In the genomic region with DNA sequence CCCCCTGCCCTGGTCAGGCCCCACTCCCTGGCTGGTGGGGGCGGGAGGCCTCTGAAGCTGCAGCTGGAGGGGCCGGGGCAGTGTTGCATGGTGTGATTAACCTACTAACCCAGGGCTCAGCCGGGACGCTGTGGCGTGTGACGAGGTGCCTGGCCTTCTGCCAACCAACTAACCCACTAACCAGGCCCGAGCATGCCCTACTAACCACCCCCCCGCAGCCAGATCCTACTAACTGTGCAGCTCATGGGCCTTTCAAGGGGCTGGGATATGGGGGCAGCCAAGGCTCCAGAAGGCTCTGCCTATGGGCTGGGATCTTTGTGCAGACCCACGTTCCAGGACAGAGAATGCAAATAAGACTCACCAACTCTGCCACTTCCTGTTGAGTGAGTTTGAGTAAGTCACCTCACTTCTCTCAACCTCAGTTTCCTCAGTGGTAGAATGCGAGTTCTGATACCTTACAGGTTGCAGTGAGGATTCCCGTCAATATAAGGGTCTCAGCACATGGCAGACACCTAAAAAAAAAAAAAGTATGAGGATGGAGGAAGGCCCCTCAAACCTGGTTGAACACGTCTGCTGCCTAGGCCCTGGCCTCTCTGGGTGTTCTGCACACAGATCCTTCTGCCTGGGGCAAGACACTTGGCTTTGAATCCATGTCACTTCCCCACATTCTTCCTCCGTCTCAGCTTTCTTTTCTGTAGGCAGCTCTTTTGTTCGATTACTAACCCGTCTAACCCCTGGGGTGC, we compare ENCODE assay signal across 8 cellular contexts. TPM values are rescaled to one million over a fixed set of nuclear protein-coding genes. Genes with fewer than 3 reads are reported as not detected.
A peak's percentile ranks its signal among the peaks of the same experiment; 100 is the strongest.
DNase-seq lines count a peak whose midpoint lies in the region; ATAC-seq, FAIRE-seq and TF ChIP-seq lines count a peak whose summit lies in the region.

No MANE protein-coding gene starts in this region.

- FAIRE-seq in HepG2 (lab: Jason Lieb, UNC) (no peak), D721Med (lab: Jason Lieb, UNC) (no peak)

- intact Hi-C loops in HepG2 (cut with micrococcal nuclease; ENCODE audit: unreplicated experiment), result no loop called here

- H3K27ac ChIP-seq in liver (ENCODE audit: low read depth in 1 of 2, low read length in 2 of 2) (peak overlapping the region; percentile 81 to 87), HepG2 (ENCODE audit: extremely low read length, insufficient read depth, low read length) (no peak overlapping the region), VCaP (peak overlapping the region; percentile 93), neural progenitor cell (peak overlapping the region; percentile 98), thymus (ENCODE audit: low read depth) (peak overlapping the region; percentile 99)

- no peak for TF ChIP-seq EP300 in HepG2 (IDR thresholded peaks at IDR 0.05; ENCODE audit: low read depth in 2 of 2, low read length in 2 of 2)
- TF ChIP-seq EP300 in HepG2 (CRISPR knock-in tag; IDR thresholded peaks at IDR 0.05; ENCODE audit: borderline replicate concordance), result no peak

- TF ChIP-seq RAD21 in liver (IDR thresholded peaks at IDR 0.05) (no peak), HepG2 (CRISPR knock-in tag; IDR thresholded peaks at IDR 0.05) (no peak)

- no TSS peak for BruUV-seq in HepG2 (replicated peaks; lab: Mats Ljungman, UMichigan)

- H3K9me3 Mint-ChIP-seq in neural progenitor cell, result no peaks in the 10 kb centered on the region

- H3K4me1 ChIP-seq in liver (ENCODE audit: control insufficient read depth in 4 of 4, insufficient read depth in 4 of 4, low read length in 3 of 4), result peaks cover 0 to 20% (median 10%) of the 10 kb centered on the region in 4 donors
- H3K4me1 ChIP-seq in HepG2 (ENCODE audit: insufficient read depth, low read length), result peaks cover 14% of the 10 kb centered on the region
- peaks cover 21% of the 10 kb centered on the region for H3K4me1 ChIP-seq in neural progenitor cell
- H3K4me1 ChIP-seq in thymus (ENCODE audit: control insufficient read depth, insufficient read depth, low read length), result peaks cover 19% of the 10 kb centered on the region

- peak overlapping the region; percentile 84 for H3K27ac Mint-ChIP-seq in neural progenitor cell

- CTCF ChIA-PET in HepG2 (lab: Yijun Ruan, JAX; ENCODE audit: low intra/inter-chr PET ratio, low total read pairs), result no interaction called here

- POLR2A ChIA-PET in HepG2 (lab: Yijun Ruan, JAX), result no interaction called here

- H3K9ac ChIP-seq in liver (ENCODE audit: low read depth in 1 of 2, low read length in 2 of 2) (no peak overlapping the region), HepG2 (ENCODE audit: insufficient read depth, low read depth, low read length) (no peak overlapping the region), neural progenitor cell (no peak overlapping the region)

- TF ChIP-seq POLR2A in HepG2 (IDR thresholded peaks at IDR 0.05; ENCODE audit: insufficient read depth in 1 of 2, low read depth in 2 of 2, low read length in 2 of 2), result no peak

- no peaks in the 10 kb centered on the region for H3K9me3 ChIP-seq in liver (ENCODE audit: control insufficient read depth in 4 of 4, low read length in 3 of 4)
- peaks cover 17% of the 10 kb centered on the region for H3K9me3 ChIP-seq in HepG2 (ENCODE audit: low read length)
- H3K9me3 ChIP-seq in neural progenitor cell (ENCODE audit: low read depth), result no peaks in the 10 kb centered on the region
- H3K9me3 ChIP-seq in thymus (ENCODE audit: control insufficient read depth), result peaks cover 2% of the 10 kb centered on the region

- H3K4me3 ChIP-seq in liver (ENCODE audit: low read depth in 1 of 3, low read length in 3 of 3), result no peak overlapping the region
- H3K4me3 ChIP-seq in HepG2 (replicated peaks in 1 of 3; ENCODE audit: insufficient read depth in 1 of 3, low read depth in 2 of 3, low read length in 3 of 3), result no peak overlapping the region
- no peak overlapping the region for H3K4me3 ChIP-seq in neural progenitor cell
- no peak overlapping the region for H3K4me3 ChIP-seq in thymus (ENCODE audit: low read length)

- peaks cover 9% of the 10 kb centered on the region for H3K36me3 Mint-ChIP-seq in neural progenitor cell

- peaks cover 65% of the 10 kb centered on the region for H3F3A ChIP-seq in neural progenitor cell (ENCODE audit: low read depth)

- in situ Hi-C loops in HepG2 (cut with HindIII; ENCODE audit: extremely low pct_ligation_motif_present, low pct_unique_long_range_greater_than_20kb), result no loop called here

- H3K79me2 ChIP-seq in HepG2 (ENCODE audit: insufficient read depth, low read length) (no peaks in the 10 kb centered on the region), neural progenitor cell (ENCODE audit: low read depth) (peaks cover 2% of the 10 kb centered on the region)

- H3K27me3 ChIP-seq in liver (ENCODE audit: control insufficient read depth in 4 of 4, insufficient read depth in 4 of 4, low read length in 3 of 4), result no peaks in the 10 kb centered on the region
- H3K27me3 ChIP-seq in HepG2 (ENCODE audit: control insufficient read depth in 1 of 2, insufficient read depth in 2 of 2, low read length in 2 of 2), result peaks cover 0 to 8% of the 10 kb centered on the region in 2 experiments; a peak in 1 of 5 replicates
- no peaks in the 10 kb centered on the region for H3K27me3 ChIP-seq in neural progenitor cell
- no peaks in the 10 kb centered on the region for H3K27me3 ChIP-seq in thymus (ENCODE audit: control insufficient read depth, insufficient read depth)

- peaks cover 12% of the 10 kb centered on the region for H3K27me3 Mint-ChIP-seq in neural progenitor cell (ENCODE audit: insufficient read depth, low read depth)

- H3K36me3 ChIP-seq in liver (ENCODE audit: control insufficient read depth in 4 of 4, insufficient read depth in 3 of 4, low read depth in 1 of 4, low read length in 3 of 4) (no peaks in the 10 kb centered on the region), HepG2 (replicated peaks in 1 of 2; ENCODE audit: control insufficient read depth in 1 of 2, insufficient read depth in 2 of 2, low read length in 2 of 2) (no peaks in the 10 kb centered on the region), neural progenitor cell (no peaks in the 10 kb centered on the region), thymus (ENCODE audit: control insufficient read depth, insufficient read depth) (no peaks in the 10 kb centered on the region)

- ATAC-seq in HepG2, result no peak
- ATAC-seq in HG03135 (IDR thresholded peaks at IDR 0.05; ENCODE audit: unreplicated experiment), result no peak

- H3K4me2 ChIP-seq in HepG2 (ENCODE audit: low read depth, low read length), result no peak overlapping the region
- peak overlapping the region; percentile 84 for H3K4me2 ChIP-seq in neural progenitor cell

- H3K4me1 Mint-ChIP-seq in neural progenitor cell, result peaks cover 61% of the 10 kb centered on the region

- TF ChIP-seq CTCF in liver (IDR thresholded peaks at IDR 0.05; ENCODE audit: low read depth, low read length, missing input control) (no peak), HepG2 (CRISPR knock-in tag; IDR thresholded peaks at IDR 0.05) (no peak), VCaP (conservative IDR thresholded peaks at IDR 0.05) (no peak), neural progenitor cell (IDR thresholded peaks at IDR 0.05) (no peak), D721Med (IDR thresholded peaks at IDR 0.05; ENCODE audit: insufficient read depth, missing control alignments) (no peak)

- DNase-seq in HepG2 (ENCODE audit: low spot score), result no peak
- DNase-seq in central memory CD4-positive, alpha-beta T cell, result peak; percentile 74
- no peak for DNase-seq in neural progenitor cell (ENCODE audit: low spot score)
- no peak for DNase-seq in D721Med (ENCODE audit: insufficient read length, low spot score)

- H2AFZ ChIP-seq in HepG2 (ENCODE audit: low read length) (no peak overlapping the region), neural progenitor cell (replicated peaks) (no peak overlapping the region)

- H3K4me3 Mint-ChIP-seq in neural progenitor cell, result peak overlapping the region; percentile 84

- 90% methylated on average over 15 of the region's 15 CpGs for WGBS in liver
- 68% methylated on average over 8 of the region's 15 CpGs for WGBS in HepG2 (ENCODE audit: low lambda C conversion rate)
- 83% methylated on average over 15 of the region's 15 CpGs for WGBS in thymus

- H4K20me1 ChIP-seq in HepG2 (ENCODE audit: insufficient read depth, low read length) (no peaks in the 10 kb centered on the region), neural progenitor cell (ENCODE audit: low read depth) (peaks cover 36% of the 10 kb centered on the region)

RNA-seq across cellular contexts. Expression of a gene that starts 14.1 kb away (rescaled TPM):
- total RNA-seq in liver (1 to 10 TPM; 1.2 to 1.5 TPM), HepG2 (2016; rRNA removed; fragmentation: Illumina TruSeq; extraction: Trizol) (0.04 TPM in 1 of 2 replicates, not detected in the other), neural progenitor cell (ENCODE audit: low replicate concordance) (262 and 277 TPM in 2 replicates)
- polyA plus RNA-seq in liver (under 1 TPM; 0.18 to 0.29 TPM), HepG2 (2011; rRNA removed) (under 0.01 TPM in 1 of 2 replicates, not detected in the other), thymus (2.9 TPM)
- total RNA-seq in HepG2 (2016; cell fraction: cytosol; rRNA removed; fragmentation: Illumina TruSeq; extraction: Trizol; ENCODE audit: low read depth), result not detected in 2 replicates
- 0.03 and 0.06 TPM in 2 replicates for total RNA-seq in HepG2 (2016; cell fraction: insoluble cytoplasmic fraction; rRNA removed; fragmentation: Illumina TruSeq; extraction: Trizol)
- total RNA-seq in HepG2 (2016; cell fraction: membrane; rRNA removed; fragmentation: Illumina TruSeq; extraction: Trizol), result 0.03 TPM in 2 replicates
- total RNA-seq in HepG2 (2016; cell fraction: nucleus; rRNA removed; fragmentation: Illumina TruSeq; extraction: Trizol), result 0.22 TPM in 2 replicates
- polyA plus RNA-seq in HepG2 (2011; cell fraction: cytosol; rRNA removed), result 0.01 TPM in 1 of 2 replicates, not detected in the other
- polyA plus RNA-seq in HepG2 (2011; cell fraction: nucleus; rRNA removed), result 0.02 and 0.03 TPM in 2 replicates
- not detected in 2 replicates for polyA plus RNA-seq in HepG2 (2012)
- polyA plus RNA-seq in HepG2 (2016; cell fraction: cytosol; fragmentation: Illumina TruSeq; extraction: Trizol; ENCODE audit: low read depth), result not detected in 2 replicates
- polyA plus RNA-seq in HepG2 (2016; cell fraction: insoluble cytoplasmic fraction; fragmentation: Illumina TruSeq; extraction: Trizol; ENCODE audit: low read depth), result not detected in 2 replicates
- polyA plus RNA-seq in HepG2 (2016; cell fraction: membrane; fragmentation: Illumina TruSeq; extraction: Trizol; ENCODE audit: low read depth), result not detected in 2 replicates
- not detected in 2 replicates for polyA plus RNA-seq in HepG2 (2016; cell fraction: nucleus; fragmentation: Illumina TruSeq; extraction: Trizol; ENCODE audit: insufficient read depth, low read depth)
- polyA minus RNA-seq in HepG2 (2011; rRNA and poly(A)+ RNA removed; ENCODE audit: low replicate concordance), result 0.02 and 0.14 TPM in 2 replicates
- not detected in 2 replicates for polyA minus RNA-seq in HepG2 (2011; cell fraction: cytosol; rRNA and poly(A)+ RNA removed)
- 0.13 and 0.25 TPM in 2 replicates for polyA minus RNA-seq in HepG2 (2011; cell fraction: nucleus; rRNA and poly(A)+ RNA removed)

RNA-seq across cellular contexts. Expression of a gene that starts 49.7 kb away (rescaled TPM):
- total RNA-seq in liver, result not detected
- not detected for polyA plus RNA-seq in liver
- not detected in 2 replicates for total RNA-seq in HepG2 (2016; rRNA removed; fragmentation: Illumina TruSeq; extraction: Trizol)
- total RNA-seq in HepG2 (2016; cell fraction: cytosol; rRNA removed; fragmentation: Illumina TruSeq; extraction: Trizol; ENCODE audit: low read depth), result not detected in 2 replicates
- total RNA-seq in HepG2 (2016; cell fraction: insoluble cytoplasmic fraction; rRNA removed; fragmentation: Illumina TruSeq; extraction: Trizol), result not detected in 2 replicates
- not detected in 2 replicates for total RNA-seq in HepG2 (2016; cell fraction: membrane; rRNA removed; fragmentation: Illumina TruSeq; extraction: Trizol)
- not detected in 2 replicates for total RNA-seq in HepG2 (2016; cell fraction: nucleus; rRNA removed; fragmentation: Illumina TruSeq; extraction: Trizol)
- not detected in 2 replicates for polyA plus RNA-seq in HepG2 (2011; rRNA removed)
- not detected in 2 replicates for polyA plus RNA-seq in HepG2 (2011; cell fraction: cytosol; rRNA removed)
- polyA plus RNA-seq in HepG2 (2011; cell fraction: nucleus; rRNA removed), result not detected in 2 replicates
- not detected in 2 replicates for polyA plus RNA-seq in HepG2 (2012)
- not detected in 2 replicates for polyA plus RNA-seq in HepG2 (2016; cell fraction: cytosol; fragmentation: Illumina TruSeq; extraction: Trizol; ENCODE audit: low read depth)
- polyA plus RNA-seq in HepG2 (2016; cell fraction: insoluble cytoplasmic fraction; fragmentation: Illumina TruSeq; extraction: Trizol; ENCODE audit: low read depth), result not detected in 2 replicates
- polyA plus RNA-seq in HepG2 (2016; cell fraction: membrane; fragmentation: Illumina TruSeq; extraction: Trizol; ENCODE audit: low read depth), result not detected in 2 replicates
- not detected in 2 replicates for polyA plus RNA-seq in HepG2 (2016; cell fraction: nucleus; fragmentation: Illumina TruSeq; extraction: Trizol; ENCODE audit: insufficient read depth, low read depth)
- polyA minus RNA-seq in HepG2 (2011; rRNA and poly(A)+ RNA removed; ENCODE audit: low replicate concordance), result not detected in 2 replicates
- not detected in 2 replicates for polyA minus RNA-seq in HepG2 (2011; cell fraction: cytosol; rRNA and poly(A)+ RNA removed)
- not detected in 2 replicates for polyA minus RNA-seq in HepG2 (2011; cell fraction: nucleus; rRNA and poly(A)+ RNA removed)
- 1.1 and 1.6 TPM in 2 replicates for total RNA-seq in neural progenitor cell (ENCODE audit: low replicate concordance)
- polyA plus RNA-seq in thymus, result 1.6 TPM

RNA-seq across cellular contexts. Expression of a gene that starts 53.7 kb away (rescaled TPM):
- total RNA-seq in liver (1 to 10 TPM in 1 of 2 donors, under 1 TPM in 1; 0.17 to 2.3 TPM), HepG2 (2016; rRNA removed; fragmentation: Illumina TruSeq; extraction: Trizol) (not detected in 2 replicates), neural progenitor cell (ENCODE audit: low replicate concordance) (0.53 TPM in 1 of 2 replicates, not detected in the other)
- polyA plus RNA-seq in liver (under 1 TPM in 1 of 2 donors, not detected in 1; 0.32 TPM), HepG2 (2011; rRNA removed) (not detected in 2 replicates), thymus (1.7 TPM)
- total RNA-seq in HepG2 (2016; cell fraction: cytosol; rRNA removed; fragmentation: Illumina TruSeq; extraction: Trizol; ENCODE audit: low read depth), result not detected in 2 replicates
- total RNA-seq in HepG2 (2016; cell fraction: insoluble cytoplasmic fraction; rRNA removed; fragmentation: Illumina TruSeq; extraction: Trizol), result not detected in 2 replicates
- total RNA-seq in HepG2 (2016; cell fraction: membrane; rRNA removed; fragmentation: Illumina TruSeq; extraction: Trizol), result not detected in 2 replicates
- not detected in 2 replicates for total RNA-seq in HepG2 (2016; cell fraction: nucleus; rRNA removed; fragmentation: Illumina TruSeq; extraction: Trizol)
- polyA plus RNA-seq in HepG2 (2011; cell fraction: cytosol; rRNA removed), result not detected in 2 replicates
- not detected in 2 replicates for polyA plus RNA-seq in HepG2 (2011; cell fraction: nucleus; rRNA removed)
- not detected in 2 replicates for polyA plus RNA-seq in HepG2 (2012)
- not detected in 2 replicates for polyA plus RNA-seq in HepG2 (2016; cell fraction: cytosol; fragmentation: Illumina TruSeq; extraction: Trizol; ENCODE audit: low read depth)
- not detected in 2 replicates for polyA plus RNA-seq in HepG2 (2016; cell fraction: insoluble cytoplasmic fraction; fragmentation: Illumina TruSeq; extraction: Trizol; ENCODE audit: low read depth)
- polyA plus RNA-seq in HepG2 (2016; cell fraction: membrane; fragmentation: Illumina TruSeq; extraction: Trizol; ENCODE audit: low read depth), result not detected in 2 replicates
- not detected in 2 replicates for polyA plus RNA-seq in HepG2 (2016; cell fraction: nucleus; fragmentation: Illumina TruSeq; extraction: Trizol; ENCODE audit: insufficient read depth, low read depth)
- not detected in 2 replicates for polyA minus RNA-seq in HepG2 (2011; rRNA and poly(A)+ RNA removed; ENCODE audit: low replicate concordance)
- not detected in 2 replicates for polyA minus RNA-seq in HepG2 (2011; cell fraction: cytosol; rRNA and poly(A)+ RNA removed)
- polyA minus RNA-seq in HepG2 (2011; cell fraction: nucleus; rRNA and poly(A)+ RNA removed), result not detected in 2 replicates

Comparison
In these comparisons a context has a peak if more than half of its experiments do, and no peak if none do; other contexts are left out.
1. RNA of a gene that starts 14.1 kb away (total RNA-seq): 262 to 277 TPM in neural progenitor cell; 1.2 to 1.5 TPM in liver and 0.03 to 0.22 TPM in HepG2; every median in the first group is over 100 times any median in the second.